ENCODE assay signal across 1 cellular context in the genomic region with DNA sequence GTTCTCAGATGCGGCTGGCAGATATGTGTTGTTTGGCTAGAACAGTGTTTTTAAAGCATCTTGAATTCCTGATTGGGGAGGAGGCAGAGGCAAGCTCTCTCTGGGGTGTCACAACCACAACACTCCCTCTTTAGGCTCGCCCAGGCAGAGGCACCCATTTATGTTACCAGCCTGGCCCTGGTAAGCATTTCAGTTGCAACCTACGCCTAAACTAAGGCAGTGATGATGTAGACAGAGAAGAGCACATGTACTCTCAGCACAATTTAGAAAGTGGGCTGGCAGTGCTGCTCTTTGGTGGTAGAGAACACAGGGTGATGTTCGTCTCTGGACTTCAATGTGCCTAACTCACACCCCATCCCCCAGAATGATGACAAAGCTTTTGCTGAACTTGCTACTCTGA.
TF ChIP-seq lines count a peak whose summit lies in the region.

No MANE protein-coding gene starts in this region.

TF ChIP-seq in GM23338, 12 proteins besides CTCF, POLR2A, EP300 and RAD21:
- TF ChIP-seq, protein P1, sequence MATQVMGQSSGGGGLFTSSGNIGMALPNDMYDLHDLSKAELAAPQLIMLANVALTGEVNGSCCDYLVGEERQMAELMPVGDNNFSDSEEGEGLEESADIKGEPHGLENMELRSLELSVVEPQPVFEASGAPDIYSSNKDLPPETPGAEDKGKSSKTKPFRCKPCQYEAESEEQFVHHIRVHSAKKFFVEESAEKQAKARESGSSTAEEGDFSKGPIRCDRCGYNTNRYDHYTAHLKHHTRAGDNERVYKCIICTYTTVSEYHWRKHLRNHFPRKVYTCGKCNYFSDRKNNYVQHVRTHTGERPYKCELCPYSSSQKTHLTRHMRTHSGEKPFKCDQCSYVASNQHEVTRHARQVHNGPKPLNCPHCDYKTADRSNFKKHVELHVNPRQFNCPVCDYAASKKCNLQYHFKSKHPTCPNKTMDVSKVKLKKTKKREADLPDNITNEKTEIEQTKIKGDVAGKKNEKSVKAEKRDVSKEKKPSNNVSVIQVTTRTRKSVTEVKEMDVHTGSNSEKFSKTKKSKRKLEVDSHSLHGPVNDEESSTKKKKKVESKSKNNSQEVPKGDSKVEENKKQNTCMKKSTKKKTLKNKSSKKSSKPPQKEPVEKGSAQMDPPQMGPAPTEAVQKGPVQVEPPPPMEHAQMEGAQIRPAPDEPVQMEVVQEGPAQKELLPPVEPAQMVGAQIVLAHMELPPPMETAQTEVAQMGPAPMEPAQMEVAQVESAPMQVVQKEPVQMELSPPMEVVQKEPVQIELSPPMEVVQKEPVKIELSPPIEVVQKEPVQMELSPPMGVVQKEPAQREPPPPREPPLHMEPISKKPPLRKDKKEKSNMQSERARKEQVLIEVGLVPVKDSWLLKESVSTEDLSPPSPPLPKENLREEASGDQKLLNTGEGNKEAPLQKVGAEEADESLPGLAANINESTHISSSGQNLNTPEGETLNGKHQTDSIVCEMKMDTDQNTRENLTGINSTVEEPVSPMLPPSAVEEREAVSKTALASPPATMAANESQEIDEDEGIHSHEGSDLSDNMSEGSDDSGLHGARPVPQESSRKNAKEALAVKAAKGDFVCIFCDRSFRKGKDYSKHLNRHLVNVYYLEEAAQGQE (IDR thresholded peaks at IDR 0.05; ENCODE audit: unreplicated experiment) = no peak
- no peak for TF ChIP-seq EZH2 (IDR thresholded peaks at IDR 0.05; ENCODE audit: low read depth, unreplicated experiment)
- no peak for TF ChIP-seq CREB1 (CRISPR knock-in tag; IDR thresholded peaks at IDR 0.05; ENCODE audit: low read depth)
- no peak for TF ChIP-seq JUNB (IDR thresholded peaks at IDR 0.05; ENCODE audit: unreplicated experiment)
- no peak for TF ChIP-seq ZNF331 (CRISPR knock-in tag; IDR thresholded peaks at IDR 0.05; ENCODE audit: low read depth)
- TF ChIP-seq POLR2AphosphoS5 (IDR thresholded peaks at IDR 0.05; ENCODE audit: low read depth) = no peak
- TF ChIP-seq ZNF114 (CRISPR knock-in tag; IDR thresholded peaks at IDR 0.05) = no peak
- TF ChIP-seq, protein P2, sequence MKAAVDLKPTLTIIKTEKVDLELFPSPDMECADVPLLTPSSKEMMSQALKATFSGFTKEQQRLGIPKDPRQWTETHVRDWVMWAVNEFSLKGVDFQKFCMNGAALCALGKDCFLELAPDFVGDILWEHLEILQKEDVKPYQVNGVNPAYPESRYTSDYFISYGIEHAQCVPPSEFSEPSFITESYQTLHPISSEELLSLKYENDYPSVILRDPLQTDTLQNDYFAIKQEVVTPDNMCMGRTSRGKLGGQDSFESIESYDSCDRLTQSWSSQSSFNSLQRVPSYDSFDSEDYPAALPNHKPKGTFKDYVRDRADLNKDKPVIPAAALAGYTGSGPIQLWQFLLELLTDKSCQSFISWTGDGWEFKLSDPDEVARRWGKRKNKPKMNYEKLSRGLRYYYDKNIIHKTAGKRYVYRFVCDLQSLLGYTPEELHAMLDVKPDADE (IDR thresholded peaks at IDR 0.05) = no peak
- no peak for TF ChIP-seq NANOG (IDR thresholded peaks at IDR 0.05; ENCODE audit: borderline replicate concordance)
- no peak for TF ChIP-seq ZNF462 (CRISPR knock-in tag; IDR thresholded peaks at IDR 0.05)
- no peak for TF ChIP-seq STAT1 (IDR thresholded peaks at IDR 0.05; ENCODE audit: unreplicated experiment)
- TF ChIP-seq EZH2phosphoT487 (IDR thresholded peaks at IDR 0.05; ENCODE audit: unreplicated experiment) = no peak
